Comparison of ENCODE assay signal across 8 cellular contexts in the genomic region with DNA sequence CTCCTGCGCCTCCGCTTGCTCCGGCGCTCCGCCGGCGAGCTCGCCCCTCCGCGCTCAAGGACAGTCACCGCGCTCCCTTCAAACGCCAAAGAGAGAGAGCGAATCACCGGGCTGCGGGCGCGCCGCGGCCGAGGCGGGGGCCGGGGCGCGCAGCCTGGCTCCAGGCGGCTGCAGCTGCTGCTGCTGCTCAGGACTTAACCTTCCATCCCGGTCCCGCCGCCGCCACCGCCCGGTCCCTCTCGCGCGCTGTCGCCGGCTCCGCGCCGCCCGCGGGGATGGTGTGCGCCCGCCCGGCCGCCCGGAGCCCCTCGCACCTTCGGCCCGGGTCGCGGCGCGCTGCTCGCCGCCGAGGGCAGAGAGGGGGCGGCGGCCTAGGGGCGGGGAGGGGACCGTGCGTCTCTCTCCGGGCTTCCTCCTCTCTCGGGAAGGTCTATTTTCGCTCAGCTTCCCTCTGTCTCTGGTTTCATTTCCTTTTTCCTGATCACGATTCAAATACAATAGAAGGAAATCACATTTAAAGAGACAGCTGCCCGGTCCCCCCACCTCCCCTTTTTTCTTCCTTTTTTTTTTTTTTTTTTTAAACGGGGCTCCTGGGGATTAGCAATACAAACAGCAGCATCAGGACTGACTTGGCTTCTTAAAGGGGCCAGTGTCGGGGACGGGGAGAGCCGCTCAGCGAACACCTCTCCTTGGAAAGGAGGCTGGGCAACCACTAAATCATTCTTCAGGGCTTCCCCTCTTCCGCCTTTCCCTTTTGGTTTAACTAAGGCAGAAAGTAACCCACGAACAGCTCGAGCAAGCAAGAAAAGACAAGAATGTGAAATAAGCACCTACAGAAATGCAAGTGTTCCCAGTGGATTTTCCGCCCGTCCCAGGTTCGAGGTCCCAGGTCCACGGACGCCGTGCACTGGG. TPM values are rescaled to one million over a fixed set of nuclear protein-coding genes. Genes with fewer than 3 reads are reported as not detected.
DNase-seq lines count a peak whose midpoint lies in the region; ATAC-seq, FAIRE-seq and TF ChIP-seq lines count a peak whose summit lies in the region.

No MANE protein-coding gene starts in this region.

- H3K9me3 ChIP-seq in SU-DHL-6 (ENCODE audit: insufficient read depth, low read length) (no peaks in the 10 kb centered on the region), endothelial cell of umbilical vein (replicated peaks; ENCODE audit: control insufficient read depth, insufficient read depth, low read length) (no peaks in the 10 kb centered on the region), transverse colon (no peaks in the 10 kb centered on the region)

- no peak for TF ChIP-seq POLR2A in endothelial cell of umbilical vein (IDR thresholded peaks at IDR 0.05; ENCODE audit: low read depth, low read length)
- TF ChIP-seq POLR2A in transverse colon (IDR thresholded peaks at IDR 0.05) = no peak

- peaks cover 7% of the 10 kb centered on the region; the same call in 1 of the 2 replicates for H3F3A ChIP-seq in SU-DHL-6 (ENCODE audit: insufficient read depth)

- POLR2A ChIA-PET in endothelial cell of umbilical vein (lab: Charles Lee) = interaction anchor here (0.7 to 1.2 kb wide), 2 partner anchors 61 to 125 kb away, joined by 3 to 5 read pairs; no protein-coding TSS in a partner anchor

- no TSS peak for BruUV-seq in endothelial cell of umbilical vein (replicated peaks; lab: Mats Ljungman, UMichigan)

- H3K36me3 ChIP-seq in SU-DHL-6 (ENCODE audit: low read length) = no peaks in the 10 kb centered on the region
- H3K36me3 ChIP-seq in endothelial cell of umbilical vein (ENCODE audit: control insufficient read depth in 2 of 2, extremely low read depth in 1 of 2, insufficient read depth in 2 of 2, low read length in 2 of 2) = peaks cover 0 to 2% of the 10 kb centered on the region in 2 experiments
- H3K36me3 ChIP-seq in transverse colon = no peaks in the 10 kb centered on the region

- in situ Hi-C loops in transverse colon (cut with MboI; ENCODE audit: low pct_ligation_motif_present in 1 of 4, low pct_unique_long_range_greater_than_20kb in 1 of 4, low sequenced_read_pairs in 3 of 4) = loop anchor here in 1 of 4 donors (25.0 kb wide), 1 partner anchor 493 kb away; a partner anchor contains a TSS

- H3K9ac ChIP-seq in SU-DHL-6 (ENCODE audit: low read length) (peak overlapping the region; percentile 70), endothelial cell of umbilical vein (replicated peaks; ENCODE audit: extremely low read depth, insufficient read depth, low read length) (peak overlapping the region; percentile 73)

- intact Hi-C loops in endothelial cell of umbilical vein (cut with micrococcal nuclease) = loop anchor here (1.0 to 5.0 kb wide), 8 partner anchors 30 to 1753 kb away; a partner anchor contains a TSS
- intact Hi-C loops in transverse colon (cut with DNase I; ENCODE audit: low total_unique reads) = loop anchor here (5.0 kb wide), 1 partner anchor 198 kb away; no protein-coding TSS in a partner anchor

- dilution Hi-C loops in endothelial cell of umbilical vein (cut with MboI; ENCODE audit: extremely low pct_ligation_motif_present, low sequenced_read_pairs) = no loop called here

- H3K79me2 ChIP-seq in SU-DHL-6 (ENCODE audit: insufficient read depth, low read length) (peaks cover 37% of the 10 kb centered on the region), endothelial cell of umbilical vein (ENCODE audit: control insufficient read depth, insufficient read depth, low read length) (no peaks in the 10 kb centered on the region)

- peaks cover 23% of the 10 kb centered on the region for H3K4me1 ChIP-seq in endothelial cell of umbilical vein (ENCODE audit: control insufficient read depth, extremely low read depth, insufficient read depth, low read length)
- peaks cover 0 to 16% (median 14%) of the 10 kb centered on the region in 4 donors for H3K4me1 ChIP-seq in transverse colon

- DNase-seq in Ammon's horn (ENCODE audit: low spot score) (peak; percentile 61), LHCN-M2 (ENCODE audit: low read depth) (peak; percentile 59), endothelial cell of umbilical vein (ENCODE audit: low read depth, low spot score) (peak; percentile 92), midbrain (lab: John Stamatoyannopoulos, UW) (peak; percentile 47), transverse colon (peak; percentile 24), RCC 7860 (ENCODE audit: low spot score) (no peak)

- H3K4me3 ChIP-seq in SU-DHL-6 (ENCODE audit: insufficient read depth, low read length, poor library complexity, severe bottlenecking) = peak overlapping the region; percentile 66
- H3K4me3 ChIP-seq in endothelial cell of umbilical vein (replicated peaks in 1 of 3; ENCODE audit: insufficient read depth in 1 of 3, low read depth in 1 of 3, low read length in 3 of 3) = peak overlapping the region; percentile 56 to 87 (median 76)
- peak overlapping the region; percentile 25 to 61 (median 54) for H3K4me3 ChIP-seq in transverse colon

- H4K20me1 ChIP-seq in SU-DHL-6 (ENCODE audit: low read depth, low read length) (no peaks in the 10 kb centered on the region), endothelial cell of umbilical vein (replicated peaks; ENCODE audit: control insufficient read depth, extremely low read depth, insufficient read depth, low read length) (no peaks in the 10 kb centered on the region)

- CTCF ChIA-PET in endothelial cell of umbilical vein (lab: Charles Lee) = interaction anchor here (0.8 to 5.8 kb wide), 9 partner anchors 11 to 118 kb away, joined by 3 to 59 read pairs (median 4); no protein-coding TSS in a partner anchor

- 0 to 1% methylated on average over 4 to 48 of the region's 81 CpGs for WGBS in transverse colon (ENCODE audit: low coverage in 1 of 2), 2 donors

- FAIRE-seq in endothelial cell of umbilical vein (lab: Jason Lieb, UNC) (peak; percentile 84), RCC 7860 (lab: Jason Lieb, UNC) (no peak)

- no peak for TF ChIP-seq CTCF in SU-DHL-6 (IDR thresholded peaks at IDR 0.05; ENCODE audit: insufficient read depth, low read length, poor library complexity, severe bottlenecking)
- no peak for TF ChIP-seq CTCF in endothelial cell of umbilical vein (IDR thresholded peaks at IDR 0.05; ENCODE audit: extremely low read depth in 1 of 2, insufficient read depth in 1 of 2, low read depth in 1 of 2, low read length in 2 of 2)
- no peak for TF ChIP-seq CTCF in transverse colon (IDR thresholded peaks at IDR 0.05)

- H3K4me2 ChIP-seq in SU-DHL-6 (ENCODE audit: low read depth, low read length, poor library complexity, severe bottlenecking) (peak overlapping the region; percentile 72), endothelial cell of umbilical vein (ENCODE audit: insufficient read depth, low read length) (peak overlapping the region; percentile 78)

- H3K27me3 ChIP-seq in SU-DHL-6 (ENCODE audit: low read length) (no peaks in the 10 kb centered on the region), endothelial cell of umbilical vein (ENCODE audit: control insufficient read depth in 2 of 2, insufficient read depth in 2 of 2, low read length in 2 of 2) (peaks cover 0 to 2% of the 10 kb centered on the region in 2 experiments), transverse colon (peaks cover 78% of the 10 kb centered on the region)

- H3K9me1 ChIP-seq in endothelial cell of umbilical vein (replicated peaks; ENCODE audit: control insufficient read depth, extremely low read depth, insufficient read depth, low read length) = no peaks in the 10 kb centered on the region

- no peak for TF ChIP-seq EP300 in transverse colon (IDR thresholded peaks at IDR 0.05; ENCODE audit: low read depth)

- peak; percentile 44 for ATAC-seq in GM18867 (IDR thresholded peaks at IDR 0.05; ENCODE audit: unreplicated experiment)

- peak overlapping the region; percentile 60 for H3K27ac ChIP-seq in SU-DHL-6 (ENCODE audit: low read depth, low read length)
- H3K27ac ChIP-seq in endothelial cell of umbilical vein (ENCODE audit: insufficient read depth, low read depth, low read length) = peak overlapping the region; percentile 62
- peak overlapping the region; percentile 51 to 72 (median 64) for H3K27ac ChIP-seq in transverse colon

- H3K9me2 ChIP-seq in SU-DHL-6 (replicated peaks; ENCODE audit: insufficient read depth, low read length) = no peaks in the 10 kb centered on the region

- H2AFZ ChIP-seq in SU-DHL-6 (ENCODE audit: low read depth, low read length, severe bottlenecking) (peak overlapping the region; percentile 48), endothelial cell of umbilical vein (ENCODE audit: low read depth, low read length) (peak overlapping the region; percentile 83)

TF ChIP-seq in endothelial cell of umbilical vein, 7 proteins besides CTCF, POLR2A, EP300 and RAD21:
- TF ChIP-seq POLR2AphosphoS5 (IDR thresholded peaks at IDR 0.05; ENCODE audit: insufficient read depth, low read depth, low read length) (no peak), FOS (IDR thresholded peaks at IDR 0.05; ENCODE audit: borderline replicate concordance, insufficient read depth, low read length) (peak; percentile 3), GATA2 (IDR thresholded peaks at IDR 0.05; ENCODE audit: insufficient read depth, insufficient read length, low read depth, low read length) (no peak), EZH2 (IDR thresholded peaks at IDR 0.05; ENCODE audit: borderline replicate concordance, low read depth, low read length, severe bottlenecking) (no peak)
- TF ChIP-seq, protein P1, sequence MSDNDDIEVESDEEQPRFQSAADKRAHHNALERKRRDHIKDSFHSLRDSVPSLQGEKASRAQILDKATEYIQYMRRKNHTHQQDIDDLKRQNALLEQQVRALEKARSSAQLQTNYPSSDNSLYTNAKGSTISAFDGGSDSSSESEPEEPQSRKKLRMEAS (IDR thresholded peaks at IDR 0.05; ENCODE audit: insufficient read depth, insufficient read length) = no peak

RNA-seq across cellular contexts. Expression of a gene that starts 22.1 kb away (rescaled TPM):
- total RNA-seq in LHCN-M2 (2014; rRNA removed) (0.83 and 3.4 TPM in 2 replicates), endothelial cell of umbilical vein (62.4 and 66.8 TPM in 2 replicates), transverse colon (10 to 100 TPM in 1 of 4 donors, 1 to 10 TPM in 3; 1.4 to 18.0 (median 4.0) TPM)
- 0.47 TPM for polyA plus RNA-seq in LHCN-M2 (2012)
- polyA plus RNA-seq in endothelial cell of umbilical vein = 44.6 and 60.4 TPM in 2 replicates
- polyA plus RNA-seq in endothelial cell of umbilical vein (2011; cell fraction: cytosol; rRNA removed) = 48.2 and 48.3 TPM in 2 replicates
- 49.5 and 75.6 TPM in 2 replicates for polyA plus RNA-seq in endothelial cell of umbilical vein (2011; cell fraction: nucleus; rRNA removed)
- 24.0 and 24.3 TPM in 2 replicates for polyA plus RNA-seq in endothelial cell of umbilical vein (2012)
- polyA minus RNA-seq in endothelial cell of umbilical vein = 33.5 and 46.5 TPM in 2 replicates
- not detected for polyA minus RNA-seq in endothelial cell of umbilical vein (2011; cell fraction: cytosol; rRNA and poly(A)+ RNA removed)
- 36.7 and 37.0 TPM in 2 replicates for polyA minus RNA-seq in endothelial cell of umbilical vein (2011; cell fraction: nucleus; rRNA and poly(A)+ RNA removed)
